In genomic region chr20:47521059-47521808, GRCh38 we compare ENCODE assay signal across 14 cellular contexts. TPM values are rescaled to one million over a fixed set of nuclear protein-coding genes. Genes with fewer than 3 reads are reported as not detected.
A peak's percentile ranks its signal among the peaks of the same experiment; 100 is the strongest.
DNase-seq lines count a peak whose midpoint lies in the region; ATAC-seq, FAIRE-seq and TF ChIP-seq lines count a peak whose summit lies in the region.
"Had no signal": no experiment of that assay in that cellular context is flagged by ENCODE, and none has a peak within 500 bp of the region (broad histone marks: within the 10 kb centered on the region; RNA-seq: fewer than 3 reads in every experiment).

No MANE protein-coding gene starts in this region.

- H3K4me3 Mint-ChIP-seq in activated T-cell treated with anti-CD3 and anti-CD28 coated beads, Interleukin-2, amount 50 U/mL, for 72 hours: no peak overlapping the region
- H3K4me3 Mint-ChIP-seq in progenitor cell of endocrine pancreas (ENCODE audit: low read depth): no peak overlapping the region

- WGBS in adrenal gland, 4 donors: 97 to 99% (median 98%) methylated on average over 19 of the region's 19 CpGs

- H2AFZ ChIP-seq in Loucy (ENCODE audit: low read length): no peak overlapping the region

- TF ChIP-seq CTCF in Loucy (conservative IDR thresholded peaks at IDR 0.05; ENCODE audit: low read length) (peak; percentile 69), cardiac fibroblast (IDR thresholded peaks at IDR 0.05; ENCODE audit: low read depth, low read length) (peak; percentile 20), progenitor cell of endocrine pancreas (IDR thresholded peaks at IDR 0.05; ENCODE audit: unreplicated experiment) (no peak), adrenal gland (IDR thresholded peaks at IDR 0.05) (peak in 1 of 6 experiments; percentile 13)

- peaks cover 2 to 15% of the 10 kb centered on the region in 2 donors for H3K9me3 Mint-ChIP-seq in activated T-cell treated with anti-CD3 and anti-CD28 coated beads, Interleukin-2, amount 50 U/mL, for 72 hours
- peaks cover 26% of the 10 kb centered on the region for H3K9me3 Mint-ChIP-seq in progenitor cell of endocrine pancreas (ENCODE audit: low read depth)

- peak overlapping the region; percentile 77 for H3K27ac Mint-ChIP-seq in activated T-cell treated with anti-CD3 and anti-CD28 coated beads, Interleukin-2, amount 50 U/mL, for 72 hours
- H3K27ac Mint-ChIP-seq in progenitor cell of endocrine pancreas: peak overlapping the region; percentile 77

- ATAC-seq in activated T-cell treated with anti-CD3 and anti-CD28 coated beads, Interleukin-2, amount 50 U/mL, for 72 hours (replicated peaks in 1 of 2): peak in 1 of 2 donors; percentile 47
- ATAC-seq in HG03442 (IDR thresholded peaks at IDR 0.05; ENCODE audit: unreplicated experiment): no peak

- no peak overlapping the region for H3K9ac ChIP-seq in Loucy (ENCODE audit: low read depth, low read length, poor library complexity, severe bottlenecking)

- TF ChIP-seq POLR2A in adrenal gland (IDR thresholded peaks at IDR 0.05): no peak

- H3K36me3 ChIP-seq in Loucy (ENCODE audit: insufficient read depth, low read length) (peaks cover 10% of the 10 kb centered on the region; the same call in 1 of the 2 replicates), adrenal gland (replicated peaks in 1 of 2) (no peaks in the 10 kb centered on the region)

- H3K27ac ChIP-seq in adrenal gland: no peak overlapping the region
- H3K27ac ChIP-seq: stomach had no signal

- no peak overlapping the region for H3K4me3 ChIP-seq in Loucy (ENCODE audit: low read length, poor library complexity, severe bottlenecking)
- H3K4me3 ChIP-seq in cardiac fibroblast (replicated peaks in 1 of 2; ENCODE audit: low read depth in 2 of 2, low read length in 2 of 2): no peak overlapping the region
- H3K4me3 ChIP-seq in adrenal gland: no peak overlapping the region
- H3K4me3 ChIP-seq: MG63, stomach had no signal

- H3K4me1 Mint-ChIP-seq in activated T-cell treated with anti-CD3 and anti-CD28 coated beads, Interleukin-2, amount 50 U/mL, for 72 hours (ENCODE audit: low read depth): peaks cover 37% of the 10 kb centered on the region
- no peaks in the 10 kb centered on the region for H3K4me1 Mint-ChIP-seq in progenitor cell of endocrine pancreas (ENCODE audit: low read depth)

- H3K9me3 ChIP-seq in Loucy (ENCODE audit: insufficient read depth, low read depth, low read length) (no peaks in the 10 kb centered on the region), adrenal gland (replicated peaks in 1 of 3) (peaks cover 0 to 4% (median 0%) of the 10 kb centered on the region in 3 donors)

- no peaks in the 10 kb centered on the region for H3K4me1 ChIP-seq in Loucy (ENCODE audit: insufficient read depth, low read length, poor library complexity, severe bottlenecking)
- H3K4me1 ChIP-seq in adrenal gland (replicated peaks in 1 of 2): peaks cover 0 to 9% of the 10 kb centered on the region in 2 donors

- peaks cover 23 to 52% of the 10 kb centered on the region in 2 donors for H3K36me3 Mint-ChIP-seq in activated T-cell treated with anti-CD3 and anti-CD28 coated beads, Interleukin-2, amount 50 U/mL, for 72 hours (ENCODE audit: insufficient read depth in 2 of 2)
- H3K36me3 Mint-ChIP-seq in progenitor cell of endocrine pancreas (ENCODE audit: insufficient read depth): peaks cover 40% of the 10 kb centered on the region

- no peaks in the 10 kb centered on the region for H3K27me3 Mint-ChIP-seq in activated T-cell treated with anti-CD3 and anti-CD28 coated beads, Interleukin-2, amount 50 U/mL, for 72 hours (ENCODE audit: low read depth)
- H3K27me3 Mint-ChIP-seq in progenitor cell of endocrine pancreas: no peaks in the 10 kb centered on the region

- peaks cover 41% of the 10 kb centered on the region for H3K79me2 ChIP-seq in Loucy (ENCODE audit: insufficient read depth, low read length)

- H4K20me1 ChIP-seq in Loucy (ENCODE audit: insufficient read depth, low read length, poor library complexity, severe bottlenecking): no peaks in the 10 kb centered on the region

- no peak overlapping the region for H3K4me2 ChIP-seq in Loucy (ENCODE audit: low read depth, low read length, poor library complexity, severe bottlenecking)

- H3K27me3 ChIP-seq in Loucy (ENCODE audit: insufficient read depth, low read length, poor library complexity, severe bottlenecking) (no peaks in the 10 kb centered on the region), adrenal gland (no peaks in the 10 kb centered on the region)
- H3K27me3 ChIP-seq: MG63, stomach had no signal

- DNase-seq in activated T-cell treated with anti-CD3 and anti-CD28 coated beads, Interleukin-2, amount 50 U/mL, for 72 hours: no peak
- DNase-seq in activated T-cell treated with anti-CD3 and anti-CD28 coated beads, Interleukin-2, amount 50 U/mL, for 48 hours: no peak
- DNase-seq in cardiac fibroblast (ENCODE audit: low read depth in 2 of 2) (no peak), progenitor cell of endocrine pancreas (ENCODE audit: low spot score, unreplicated experiment) (no peak), RCC 7860 (ENCODE audit: low spot score) (no peak), adrenal gland (no peak)
- DNase-seq: activated CD8-positive, alpha-beta memory T cell treated with anti-CD3 and anti-CD28 coated beads, Interleukin-2, amount 50 U/mL, for 48 hours; MG63; NCI-H524; stomach; T-helper 1 cell had no signal

- FAIRE-seq in RCC 7860 (lab: Jason Lieb, UNC): no peak
- FAIRE-seq: frontal cortex had no signal

- no peaks in the 10 kb centered on the region for H3F3A ChIP-seq in Loucy (ENCODE audit: low read depth)

- no peaks in the 10 kb centered on the region for H3K9me2 ChIP-seq in Loucy (replicated peaks; ENCODE audit: low read depth, low read length)

- intact Hi-C loops in adrenal gland (cut with DNase I): no loop called here

RNA-seq across cellular contexts. Expression of gene NCOA3, which starts 19.5 kb away (rescaled TPM):
- total RNA-seq in activated T-cell treated with anti-CD3 and anti-CD28 coated beads, Interleukin-2, amount 50 U/mL, for 72 hours: 100 to 1,000 TPM in 1 of 2 donors, 10 to 100 TPM in 1; 76.0 to 113 TPM
- total RNA-seq in progenitor cell of endocrine pancreas (37.7 and 42.8 TPM in 2 replicates), adrenal gland (10 to 100 TPM; 19.0 to 35.6 (median 24.2) TPM)
- polyA plus RNA-seq in adrenal gland: 10 to 100 TPM in 1 of 3 donors, 1 to 10 TPM in 2; 2.6 to 15.4 (median 5.9) TPM
